In genomic region chr12:21483531-21483930, GRCh38 we compare ENCODE assay signal across 20 cellular contexts. TPM values are rescaled to one million over a fixed set of nuclear protein-coding genes. Genes with fewer than 3 reads are reported as not detected.
DNase-seq lines count a peak whose midpoint lies in the region; TF ChIP-seq lines count a peak whose summit lies in the region.
"Had no signal": no experiment of that assay in that cellular context is flagged by ENCODE, and none has a peak within 500 bp of the region (broad histone marks: within the 10 kb centered on the region; RNA-seq: fewer than 3 reads in every experiment).

No MANE protein-coding gene starts in this region.

- H3K4me2 ChIP-seq in MM.1S (ENCODE audit: low read depth, low read length) = peak overlapping the region; percentile 75

- no peaks in the 10 kb centered on the region for H3K9me3 ChIP-seq in MM.1S (replicated peaks; ENCODE audit: insufficient read depth, low read length)
- H3K9me3 ChIP-seq: gastrocnemius medialis, lower lobe of right lung, stomach had no signal

- no peaks in the 10 kb centered on the region for H3K27me3 ChIP-seq in MM.1S (replicated peaks; ENCODE audit: insufficient read depth, low read length)
- H3K27me3 ChIP-seq: gastrocnemius medialis, stomach had no signal

- H3K79me2 ChIP-seq in MM.1S (ENCODE audit: low read length) = no peaks in the 10 kb centered on the region

- peaks cover 23% of the 10 kb centered on the region for H3K4me1 ChIP-seq in MM.1S (ENCODE audit: low read length)
- H3K4me1 ChIP-seq: gastrocnemius medialis, lower lobe of right lung, stomach had no signal

- H3K36me3 ChIP-seq in MM.1S (replicated peaks; ENCODE audit: insufficient read depth, low read length) = peaks cover 5% of the 10 kb centered on the region; the same call in 1 of the 2 replicates

- H2AFZ ChIP-seq in MM.1S (ENCODE audit: low read length) = no peak overlapping the region

- no peaks in the 10 kb centered on the region for H4K20me1 ChIP-seq in MM.1S (ENCODE audit: insufficient read depth, low read length)

- H3K27ac ChIP-seq in MM.1S (ENCODE audit: low read length) = peak overlapping the region; percentile 65
- H3K27ac ChIP-seq: gastrocnemius medialis, lower lobe of right lung, stomach had no signal

- peak overlapping the region; percentile 39 for H3K4me3 ChIP-seq in MM.1S (ENCODE audit: low read length)
- H3K4me3 ChIP-seq: gastrocnemius medialis, lower lobe of right lung, stomach had no signal

- H3F3A ChIP-seq in MM.1S (ENCODE audit: insufficient read depth, low read length) = peaks cover 12% of the 10 kb centered on the region; the same call in 1 of the 2 replicates

- in situ Hi-C loops in G401 (cut with HindIII; ENCODE audit: low sequenced_read_pairs) = no loop called here

- peak; percentile 90 for DNase-seq in DMS153 (lab: John Stamatoyannopoulos, UW)
- peak; percentile 80 for DNase-seq in MM.1S
- DNase-seq in NCI-H2029 treated with DMSO at 0.1 percent for 48 hours (lab: John Stamatoyannopoulos, UW) = peak; percentile 70
- peak; percentile 73 for DNase-seq in NCI-H69 (lab: John Stamatoyannopoulos, UW)
- DNase-seq in T-helper 9 cell = no peak
- DNase-seq in NCI-H446 (lab: John Stamatoyannopoulos, UW) = no peak
- DNase-seq in G401 (ENCODE audit: low spot score) = no peak
- no peak for DNase-seq in A172 (ENCODE audit: low spot score)
- DNase-seq: 8988T; activated CD4-positive, alpha-beta T cell treated with anti-CD3 and anti-CD28 coated beads, Interleukin-2, amount 10 ng/mL, durations not matched to agents 24 days and 14 days; activated naive CD8-positive, alpha-beta T cell treated with anti-CD3 and anti-CD28 coated beads, Interleukin-2, amount 10 ng/mL, durations not matched to agents 7 days and 5 days; gastrocnemius medialis; hypothalamus; lower lobe of right lung; NCI-H524 treated with DMSO at 0.1 percent for 48 hours; PC-3; stimulated activated CD4-positive, alpha-beta T cell treated with anti-CD3 and anti-CD28 coated beads, Interleukin-4, amount 100 ng/mL, for 4 hours; stomach; T-cell; trophoblast cell had no signal

- H3K9me2 ChIP-seq in MM.1S (replicated peaks; ENCODE audit: insufficient read depth, low read length) = no peaks in the 10 kb centered on the region

- peak overlapping the region; percentile 29; the same call in 1 of the 2 replicates for H3K9ac ChIP-seq in MM.1S (ENCODE audit: low read length)

- no peak for TF ChIP-seq CTCF in MM.1S (IDR thresholded peaks at IDR 0.05; ENCODE audit: low read length)

RNA-seq across cellular contexts. Expression of gene RECQL, which starts 17.9 kb away (rescaled TPM):
- total RNA-seq in G401 (2014; rRNA removed; shearing (Covaris generic)) = 42.0 and 65.5 TPM in 2 replicates
- 118 and 125 TPM in 2 replicates for total RNA-seq in A172 (2014; rRNA removed; shearing (Covaris generic))

RNA-seq across cellular contexts. Expression of gene GOLT1B, which starts 18.1 kb away (rescaled TPM):
- total RNA-seq in G401 (2014; rRNA removed; shearing (Covaris generic)) = 19.3 and 21.4 TPM in 2 replicates
- total RNA-seq in A172 (2014; rRNA removed; shearing (Covaris generic)) = 57.5 and 102 TPM in 2 replicates

RNA-seq across cellular contexts. Expression of gene SPX, which starts 42.6 kb away (rescaled TPM):
- 0.47 and 4.2 TPM in 2 replicates for total RNA-seq in G401 (2014; rRNA removed; shearing (Covaris generic))
- total RNA-seq in A172 (2014; rRNA removed; shearing (Covaris generic)) = 0.07 TPM in 1 of 2 replicates, not detected in the other

RNA-seq across cellular contexts. Expression of gene PYROXD1, which starts 46.1 kb away (rescaled TPM):
- 3.6 and 6.3 TPM in 2 replicates for total RNA-seq in G401 (2014; rRNA removed; shearing (Covaris generic))
- total RNA-seq in A172 (2014; rRNA removed; shearing (Covaris generic)) = 5.9 and 6.9 TPM in 2 replicates

Comparison
In these comparisons a context has a peak if more than half of its experiments do, and no peak if none do; other contexts are left out.
1. DNase-seq: peak in DMS153 (single experiment), MM.1S (single experiment), NCI-H2029 treated with DMSO at 0.1 percent for 48 hours (single experiment) and NCI-H69 (single experiment); none in T-helper 9 cell (single experiment), NCI-H446 (0 of 2), G401 (single experiment) and A172 (single experiment).